In the genomic region with DNA sequence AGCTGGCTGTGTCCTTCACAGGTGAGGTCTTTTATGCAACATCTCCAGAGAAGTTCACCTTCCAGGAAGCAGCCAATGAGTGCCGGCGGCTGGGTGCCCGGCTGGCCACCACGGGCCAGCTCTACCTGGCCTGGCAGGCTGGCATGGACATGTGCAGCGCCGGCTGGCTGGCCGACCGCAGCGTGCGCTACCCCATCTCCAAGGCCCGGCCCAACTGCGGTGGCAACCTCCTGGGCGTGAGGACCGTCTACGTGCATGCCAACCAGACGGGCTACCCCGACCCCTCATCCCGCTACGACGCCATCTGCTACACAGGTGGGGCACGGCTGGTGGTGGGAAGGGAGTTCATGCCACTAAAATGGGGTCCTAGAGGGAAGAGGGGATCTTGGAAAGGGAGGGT, we compare ENCODE assay signal across 37 cellular contexts. TPM values are rescaled to one million over a fixed set of nuclear protein-coding genes. Genes with fewer than 3 reads are reported as not detected.
"Had no signal": no experiment of that assay in that cellular context is flagged by ENCODE, and none has a peak within 500 bp of the region (broad histone marks: within the 10 kb centered on the region; RNA-seq: fewer than 3 reads in every experiment).

No MANE protein-coding gene starts in this region.

- H3K9me3 ChIP-seq: MG63 had no signal

- DNase-seq: Karpas-422, Kasumi-1, MG63, MM.1S, MV-4-11, NCI-H1048, NCI-H1092, NCI-H1092 treated with DMSO at 0.1 percent for 48 hours, NCI-H1105, NCI-H1105 treated with DMSO at 0.1 percent for 48 hours, NCI-H1417, NCI-H1417 treated with DMSO at 0.1 percent for 48 hours, NCI-H1436, NCI-H1436 treated with DMSO at 0.1 percent for 48 hours, NCI-H146, NCI-H1694, NCI-H1694 treated with DMSO at 0.1 percent for 48 hours, NCI-H187, NCI-H187 treated with DMSO at 0.1 percent for 48 hours, NCI-H1930, NCI-H2029, NCI-H2029 treated with DMSO at 0.1 percent for 48 hours, NCI-H2081, NCI-H2081 treated with DMSO at 0.1 percent for 48 hours, NCI-H2107, NCI-H2171, NCI-H2171 treated with DMSO at 0.1 percent for 48 hours, NCI-H226, NCI-H345, NCI-H446, NCI-H446 treated with DMSO at 0.1 percent for 48 hours, NCI-H510A, NCI-H510A treated with DMSO at 0.1 percent for 48 hours, NCI-H524 had no signal

- H3K27me3 ChIP-seq: MG63 had no signal

- H3K4me3 ChIP-seq: MG63 had no signal

- H3K36me3 ChIP-seq: MG63 had no signal

RNA-seq across cellular contexts. Expression of gene ACAN, which starts 40.1 kb away (rescaled TPM):
- total RNA-seq: M059J, MCF 10A, NCI-H460 had no signal
